In genomic region chr9:137411670-137412380, GRCh38 we compare ENCODE assay signal across 8 cellular contexts. TPM values are rescaled to one million over a fixed set of nuclear protein-coding genes. Genes with fewer than 3 reads are reported as not detected.
DNase-seq lines count a peak whose midpoint lies in the region; ATAC-seq, FAIRE-seq and TF ChIP-seq lines count a peak whose summit lies in the region.
"Had no signal": no experiment of that assay in that cellular context is flagged by ENCODE, and none has a peak within 500 bp of the region (broad histone marks: within the 10 kb centered on the region; RNA-seq: fewer than 3 reads in every experiment).

No MANE protein-coding gene starts in this region.

- peak overlapping the region; percentile 16; the same call in 1 of the 2 replicates for H3K4me3 ChIP-seq in K562
- H3K4me3 ChIP-seq in right lobe of liver, result no peak overlapping the region
- H3K4me3 ChIP-seq in tibial artery, result peak overlapping the region; percentile 3 to 7
- H3K4me3 ChIP-seq in hepatocyte, result no peak overlapping the region

- in situ Hi-C loops in K562 (cut with MboI), result no loop called here

- BruUV-seq in K562 (replicated peaks; lab: Mats Ljungman, UMichigan), result no TSS peak

- peaks cover 50% of the 10 kb centered on the region for H3K79me2 ChIP-seq in K562 (ENCODE audit: control insufficient read depth, insufficient read depth, low read length)
- H3K79me2 ChIP-seq in hepatocyte, result peaks cover 23% of the 10 kb centered on the region

- TF ChIP-seq RAD21 in K562 (CRISPR knock-in tag; conservative IDR thresholded peaks at IDR 0.05 in 1 of 2, IDR thresholded peaks at IDR 0.05 in 1 of 2), result no peak

- no peaks in the 10 kb centered on the region for H3K9me1 ChIP-seq in K562 (ENCODE audit: control insufficient read depth, insufficient read depth, low read length)

- TF ChIP-seq CTCF in K562 (IDR thresholded peaks at IDR 0.05 in 2 of 3, conservative IDR thresholded peaks at IDR 0.05 in 1 of 3; ENCODE audit: insufficient read depth in 2 of 3, low read depth in 1 of 3, low read length in 3 of 3) (no peak), right lobe of liver (IDR thresholded peaks at IDR 0.05) (no peak), tibial artery (IDR thresholded peaks at IDR 0.05) (no peak), hepatocyte (IDR thresholded peaks at IDR 0.05; ENCODE audit: poor library complexity) (no peak)

- peaks cover 20 to 71% of the 10 kb centered on the region in 2 experiments for H3K4me1 ChIP-seq in K562 (replicated peaks in 1 of 2; ENCODE audit: control insufficient read depth in 2 of 2, insufficient read depth in 2 of 2, low read length in 2 of 2)
- peaks cover 0 to 6% (median 2%) of the 10 kb centered on the region in 4 donors for H3K4me1 ChIP-seq in right lobe of liver
- H3K4me1 ChIP-seq in tibial artery, result peaks cover 0 to 65% (median 33%) of the 10 kb centered on the region in 4 donors
- H3K4me1 ChIP-seq in hepatocyte (ENCODE audit: insufficient read depth), result no peaks in the 10 kb centered on the region

- H3K36me3 ChIP-seq in K562 (ENCODE audit: control insufficient read depth, insufficient read depth, low read length) (no peaks in the 10 kb centered on the region; the same call in 2 of the 3 replicates), right lobe of liver (no peaks in the 10 kb centered on the region), tibial artery (no peaks in the 10 kb centered on the region), hepatocyte (replicated peaks; ENCODE audit: insufficient read depth, low read depth) (no peaks in the 10 kb centered on the region)

- H3K4me2 ChIP-seq in K562 (ENCODE audit: insufficient read depth, low read length) (peak overlapping the region; percentile 52), hepatocyte (no peak overlapping the region)

- H2AFZ ChIP-seq in K562 (ENCODE audit: low read depth, low read length) (peak overlapping the region; percentile 56), hepatocyte (no peak overlapping the region)

- POLR2A ChIA-PET in K562 (lab: Yijun Ruan, JAX), result interaction anchor here (1.0 to 2.0 kb wide), 2 partner anchors 11 to 134 kb away, joined by 3 to 8 read pairs; partner anchors contain the start of genes EXD3, NOXA1 and TOR4A

- TF ChIP-seq EP300 in K562 (IDR thresholded peaks at IDR 0.05; ENCODE audit: low read length), result no peak

- H3K9ac ChIP-seq in K562 (ENCODE audit: insufficient read depth in 1 of 2, low read depth in 2 of 2, low read length in 2 of 2), result peak overlapping the region; percentile 62 to 92; a peak in 3 of 4 replicates

- intact Hi-C loops in K562 (cut with micrococcal nuclease), result no loop called here
- intact Hi-C loops in right lobe of liver (cut with DNase I), result no loop called here
- intact Hi-C loops in tibial artery (cut with DNase I; ENCODE audit: low total_unique reads), result no loop called here

- H4K20me1 ChIP-seq in K562 (replicated peaks; ENCODE audit: control insufficient read depth, insufficient read depth, low read length) (no peaks in the 10 kb centered on the region), hepatocyte (ENCODE audit: insufficient read depth, poor library complexity, severe bottlenecking) (no peaks in the 10 kb centered on the region)

- peak overlapping the region; percentile 87 for H3K27ac ChIP-seq in K562 (ENCODE audit: extremely low read depth, low read depth, low read length)
- H3K27ac ChIP-seq in right lobe of liver, result peak overlapping the region; percentile 26 to 70 (median 29)
- H3K27ac ChIP-seq in tibial artery, result peak overlapping the region; percentile 23 to 71
- H3K27ac ChIP-seq in hepatocyte, result no peak overlapping the region
- H3K27ac ChIP-seq: VCaP had no signal

- H3K9me3 ChIP-seq in K562 (replicated peaks; ENCODE audit: control insufficient read depth, insufficient read depth, low read depth, low read length), result no peaks in the 10 kb centered on the region
- H3K9me3 ChIP-seq in right lobe of liver, result no peaks in the 10 kb centered on the region
- no peaks in the 10 kb centered on the region for H3K9me3 ChIP-seq in tibial artery
- no peaks in the 10 kb centered on the region for H3K9me3 ChIP-seq in hepatocyte (ENCODE audit: low read depth)

- peak; percentile 36 for ATAC-seq in GM21515 (IDR thresholded peaks at IDR 0.05; ENCODE audit: unreplicated experiment)
- peak; percentile 79 for ATAC-seq in K562
- ATAC-seq in right lobe of liver, result peak; percentile 44 to 62 (median 52)

- 15% methylated on average over 10 of the region's 29 CpGs for WGBS in K562 (ENCODE audit: insufficient coverage, low coverage, missing lambda C conversion rate)
- 47% methylated on average over 13 of the region's 29 CpGs for WGBS in right lobe of liver (ENCODE audit: insufficient coverage, low coverage, low lambda C conversion rate, missing lambda C conversion rate)
- 91% methylated on average over 16 of the region's 29 CpGs for WGBS in hepatocyte (ENCODE audit: low lambda C conversion rate, missing lambda C conversion rate)

- TF ChIP-seq POLR2A in K562 (conservative IDR thresholded peaks at IDR 0.05), result no peak
- TF ChIP-seq POLR2A in right lobe of liver (IDR thresholded peaks at IDR 0.05), result no peak

- DNase-seq in NCI-H460 (ENCODE audit: extremely low read depth, low read depth) (peak; percentile 69), K562 (ENCODE audit: extremely low read depth in 1 of 4, low spot score in 3 of 4) (peak; percentile 78 to 83 (median 80)), right lobe of liver (peak; percentile 61 to 81 (median 72)), tibial artery (peak; percentile 58 to 89), hepatocyte (ENCODE audit: low spot score) (no peak), amniotic stem cell (lab: John Stamatoyannopoulos, UW) (no peak)

- no peaks in the 10 kb centered on the region for H3K27me3 ChIP-seq in K562 (ENCODE audit: control insufficient read depth in 2 of 2, insufficient read depth in 2 of 2, low read length in 2 of 2)
- H3K27me3 ChIP-seq in right lobe of liver, result no peaks in the 10 kb centered on the region
- H3K27me3 ChIP-seq in tibial artery, result no peaks in the 10 kb centered on the region
- H3K27me3 ChIP-seq in hepatocyte, result no peaks in the 10 kb centered on the region

- H3K9me2 ChIP-seq in hepatocyte (replicated peaks; ENCODE audit: insufficient read depth), result no peaks in the 10 kb centered on the region

- FAIRE-seq in K562 (lab: Jason Lieb, UNC), result peak; percentile 79

- CTCF ChIA-PET in K562 (lab: Yijun Ruan, JAX; ENCODE audit: low intra/inter-chr PET ratio), result no interaction called here

RNA-seq across cellular contexts. Expression of gene EXD3, which starts 11.1 kb away (rescaled TPM):
- total RNA-seq in NCI-H460 (2014; rRNA removed; shearing (Covaris generic)), result 8.4 and 12.8 TPM in 2 replicates
- 53.6 and 67.3 TPM in 2 replicates for polyA plus RNA-seq in NCI-H460 (2014; cell fraction: nucleus; rRNA removed)
- total RNA-seq in K562 (2011; cell fraction: chromatin; rRNA removed; ENCODE audit: low replicate concordance), result 17.3 and 38.8 TPM in 2 replicates
- total RNA-seq in K562 (2011; cell fraction: nucleolus; rRNA removed), result 26.5 and 29.7 TPM in 2 replicates
- 17.2 and 17.5 TPM in 2 replicates for total RNA-seq in K562 (2011; cell fraction: nucleoplasm; rRNA removed)
- total RNA-seq in K562 (2014; rRNA removed), result 6.5 and 6.7 TPM in 2 replicates
- 1.3 and 1.5 TPM in 2 replicates for total RNA-seq in K562 (2014; rRNA removed; fragmentation: Illumina TruSeq; extraction: Trizol)
- total RNA-seq in K562 (2015; rRNA removed; fragmentation: Illumina TruSeq; extraction: Trizol), result 3.3 and 3.4 TPM in 2 replicates
- total RNA-seq in K562 (2021), result 11.7 and 12.5 TPM in 2 replicates
- 3.9 and 8.0 TPM in 2 replicates for polyA plus RNA-seq in K562 (2011; rRNA removed)
- 5.1 and 8.7 TPM in 2 replicates for polyA plus RNA-seq in K562 (2011; cell fraction: cytosol; rRNA removed)
- polyA plus RNA-seq in K562 (2011; cell fraction: nucleus; rRNA removed), result 60.2 and 73.6 TPM in 2 replicates
- polyA plus RNA-seq in K562 (2012), result 7.9 and 18.3 TPM in 2 replicates
- 5.6 and 8.5 TPM in 2 replicates for polyA plus RNA-seq in K562 (2014; fragmentation: Illumina TruSeq; extraction: Trizol)
- under 1 TPM; 0.29 to 0.35 TPM for polyA plus RNA-seq in K562 (2014; fragmentation: Nextera tagmentation; extraction: Ambion mirVana)
- 8.6 and 10.2 TPM in 2 replicates for polyA plus RNA-seq in K562 (2014; rRNA removed)
- 2.0 and 3.0 TPM in 2 replicates for polyA minus RNA-seq in K562 (2011; rRNA and poly(A)+ RNA removed)
- polyA minus RNA-seq in K562 (2011; cell fraction: cytosol; rRNA and poly(A)+ RNA removed), result 2.3 and 5.6 TPM in 2 replicates
- 6.2 and 8.9 TPM in 2 replicates for polyA minus RNA-seq in K562 (2011; cell fraction: nucleus; rRNA and poly(A)+ RNA removed)
- total RNA-seq in right lobe of liver, result 10 to 100 TPM in 3 of 6 experiments, 1 to 10 TPM in 3; 3.3 to 14.4 (median 10.6) TPM
- total RNA-seq in hepatocyte, result 7.3 and 11.8 TPM in 2 replicates
- polyA plus RNA-seq in hepatocyte, result 21.6 and 24.9 TPM in 2 replicates

RNA-seq across cellular contexts. Expression of gene NOXA1, which starts 11.4 kb away (rescaled TPM):
- total RNA-seq in NCI-H460 (2014; rRNA removed; shearing (Covaris generic)), result 0.92 and 2.0 TPM in 2 replicates
- 5.5 and 10.1 TPM in 2 replicates for polyA plus RNA-seq in NCI-H460 (2014; cell fraction: nucleus; rRNA removed)
- 0.25 and 0.97 TPM in 2 replicates for total RNA-seq in K562 (2011; cell fraction: chromatin; rRNA removed; ENCODE audit: low replicate concordance)
- total RNA-seq in K562 (2011; cell fraction: nucleolus; rRNA removed), result 1.6 and 1.8 TPM in 2 replicates
- 0.69 and 0.88 TPM in 2 replicates for total RNA-seq in K562 (2011; cell fraction: nucleoplasm; rRNA removed)
- 0.33 and 0.50 TPM in 2 replicates for total RNA-seq in K562 (2014; rRNA removed)
- not detected in 2 replicates for total RNA-seq in K562 (2014; rRNA removed; fragmentation: Illumina TruSeq; extraction: Trizol)
- total RNA-seq in K562 (2015; rRNA removed; fragmentation: Illumina TruSeq; extraction: Trizol), result 0.07 TPM in 1 of 2 replicates, not detected in the other
- total RNA-seq in K562 (2021), result 0.63 and 1.2 TPM in 2 replicates
- polyA plus RNA-seq in K562 (2011; rRNA removed), result 0.11 and 0.22 TPM in 2 replicates
- 0.13 and 0.36 TPM in 2 replicates for polyA plus RNA-seq in K562 (2011; cell fraction: cytosol; rRNA removed)
- polyA plus RNA-seq in K562 (2011; cell fraction: nucleus; rRNA removed), result 2.8 and 4.7 TPM in 2 replicates
- 0.34 and 2.4 TPM in 2 replicates for polyA plus RNA-seq in K562 (2012)
- not detected in 2 replicates for polyA plus RNA-seq in K562 (2014; fragmentation: Illumina TruSeq; extraction: Trizol)
- not detected for polyA plus RNA-seq in K562 (2014; fragmentation: Nextera tagmentation; extraction: Ambion mirVana)
- polyA plus RNA-seq in K562 (2014; rRNA removed), result 0.20 and 0.50 TPM in 2 replicates
- not detected in 2 replicates for polyA minus RNA-seq in K562 (2011; rRNA and poly(A)+ RNA removed)
- not detected in 2 replicates for polyA minus RNA-seq in K562 (2011; cell fraction: cytosol; rRNA and poly(A)+ RNA removed)
- polyA minus RNA-seq in K562 (2011; cell fraction: nucleus; rRNA and poly(A)+ RNA removed), result 0.81 and 1.00 TPM in 2 replicates
- 1 to 10 TPM; 4.7 to 8.0 (median 5.7) TPM for total RNA-seq in right lobe of liver
- 7.2 and 8.2 TPM in 2 replicates for total RNA-seq in hepatocyte
- 12.5 and 13.9 TPM in 2 replicates for polyA plus RNA-seq in hepatocyte

RNA-seq across cellular contexts. Expression of gene ENTPD8, which starts 29.3 kb away (rescaled TPM):
- total RNA-seq in NCI-H460 (2014; rRNA removed; shearing (Covaris generic)), result not detected in 2 replicates
- polyA plus RNA-seq in NCI-H460 (2014; cell fraction: nucleus; rRNA removed), result not detected in 2 replicates
- 0.23 and 0.67 TPM in 2 replicates for total RNA-seq in K562 (2011; cell fraction: chromatin; rRNA removed; ENCODE audit: low replicate concordance)
- total RNA-seq in K562 (2011; cell fraction: nucleolus; rRNA removed), result 0.50 and 0.53 TPM in 2 replicates
- total RNA-seq in K562 (2011; cell fraction: nucleoplasm; rRNA removed), result 0.22 TPM in 1 of 2 replicates, not detected in the other
- total RNA-seq in K562 (2014; rRNA removed), result 0.16 and 0.27 TPM in 2 replicates
- not detected in 2 replicates for total RNA-seq in K562 (2014; rRNA removed; fragmentation: Illumina TruSeq; extraction: Trizol)
- 0.08 TPM in 1 of 2 replicates, not detected in the other for total RNA-seq in K562 (2015; rRNA removed; fragmentation: Illumina TruSeq; extraction: Trizol)
- total RNA-seq in K562 (2021), result 0.13 and 0.18 TPM in 2 replicates
- 0.06 and 0.11 TPM in 2 replicates for polyA plus RNA-seq in K562 (2011; rRNA removed)
- polyA plus RNA-seq in K562 (2011; cell fraction: cytosol; rRNA removed), result 0.04 and 0.27 TPM in 2 replicates
- polyA plus RNA-seq in K562 (2011; cell fraction: nucleus; rRNA removed), result 0.63 and 1.0 TPM in 2 replicates
- 0.12 and 0.16 TPM in 2 replicates for polyA plus RNA-seq in K562 (2012)
- polyA plus RNA-seq in K562 (2014; fragmentation: Illumina TruSeq; extraction: Trizol), result 0.07 TPM in 1 of 2 replicates, not detected in the other
- polyA plus RNA-seq in K562 (2014; fragmentation: Nextera tagmentation; extraction: Ambion mirVana), result not detected
- 0.20 TPM in 1 of 2 replicates, not detected in the other for polyA plus RNA-seq in K562 (2014; rRNA removed)
- not detected in 2 replicates for polyA minus RNA-seq in K562 (2011; rRNA and poly(A)+ RNA removed)
- not detected in 2 replicates for polyA minus RNA-seq in K562 (2011; cell fraction: cytosol; rRNA and poly(A)+ RNA removed)
- 0.13 and 0.22 TPM in 2 replicates for polyA minus RNA-seq in K562 (2011; cell fraction: nucleus; rRNA and poly(A)+ RNA removed)
- total RNA-seq in right lobe of liver, result 10 to 100 TPM in 2 of 6 experiments, 1 to 10 TPM in 4; 3.3 to 11.5 (median 7.5) TPM
- total RNA-seq in hepatocyte, result 6.1 and 7.1 TPM in 2 replicates
- 14.2 and 16.5 TPM in 2 replicates for polyA plus RNA-seq in hepatocyte

RNA-seq across cellular contexts. Expression of gene NSMF, which starts 47.3 kb away (rescaled TPM):
- 34.9 and 36.8 TPM in 2 replicates for total RNA-seq in NCI-H460 (2014; rRNA removed; shearing (Covaris generic))
- polyA plus RNA-seq in NCI-H460 (2014; cell fraction: nucleus; rRNA removed), result 178 and 181 TPM in 2 replicates
- 47.6 and 128 TPM in 2 replicates for total RNA-seq in K562 (2011; cell fraction: chromatin; rRNA removed; ENCODE audit: low replicate concordance)
- total RNA-seq in K562 (2011; cell fraction: nucleolus; rRNA removed), result 87.2 and 93.1 TPM in 2 replicates
- total RNA-seq in K562 (2011; cell fraction: nucleoplasm; rRNA removed), result 47.3 and 58.7 TPM in 2 replicates
- total RNA-seq in K562 (2014; rRNA removed), result 49.2 and 60.0 TPM in 2 replicates
- total RNA-seq in K562 (2014; rRNA removed; fragmentation: Illumina TruSeq; extraction: Trizol), result 24.4 and 29.3 TPM in 2 replicates
- 28.2 and 29.1 TPM in 2 replicates for total RNA-seq in K562 (2015; rRNA removed; fragmentation: Illumina TruSeq; extraction: Trizol)
- total RNA-seq in K562 (2021), result 72.0 and 74.5 TPM in 2 replicates
- polyA plus RNA-seq in K562 (2011; rRNA removed), result 44.9 and 71.8 TPM in 2 replicates
- 59.2 and 114 TPM in 2 replicates for polyA plus RNA-seq in K562 (2011; cell fraction: cytosol; rRNA removed)
- 244 and 400 TPM in 2 replicates for polyA plus RNA-seq in K562 (2011; cell fraction: nucleus; rRNA removed)
- 38.5 and 48.2 TPM in 2 replicates for polyA plus RNA-seq in K562 (2012)
- polyA plus RNA-seq in K562 (2014; fragmentation: Illumina TruSeq; extraction: Trizol), result 26.4 and 44.1 TPM in 2 replicates
- under 1 TPM; 0.20 to 0.42 TPM for polyA plus RNA-seq in K562 (2014; fragmentation: Nextera tagmentation; extraction: Ambion mirVana)
- 76.3 and 82.7 TPM in 2 replicates for polyA plus RNA-seq in K562 (2014; rRNA removed)
- 25.2 and 31.9 TPM in 2 replicates for polyA minus RNA-seq in K562 (2011; rRNA and poly(A)+ RNA removed)
- polyA minus RNA-seq in K562 (2011; cell fraction: cytosol; rRNA and poly(A)+ RNA removed), result 37.7 and 44.3 TPM in 2 replicates
- polyA minus RNA-seq in K562 (2011; cell fraction: nucleus; rRNA and poly(A)+ RNA removed), result 47.9 and 59.5 TPM in 2 replicates
- 10 to 100 TPM; 15.6 to 55.4 (median 20.1) TPM for total RNA-seq in right lobe of liver
- 37.2 and 39.5 TPM in 2 replicates for total RNA-seq in hepatocyte
- 51.6 and 54.7 TPM in 2 replicates for polyA plus RNA-seq in hepatocyte

Comparison
In these comparisons a context has a peak if more than half of its experiments do, and no peak if none do; other contexts are left out.
1. DNase-seq: peak in NCI-H460 (single experiment), K562 (4 of 4), right lobe of liver (3 of 3) and tibial artery (2 of 2); none in hepatocyte (single experiment) and amniotic stem cell (single experiment).
2. H3K4me3 ChIP-seq: peak in K562 (single experiment) and tibial artery (2 of 2); none in right lobe of liver (0 of 3) and hepatocyte (single experiment).
3. Peak in every context shown above with its lines, with median percentiles within 50 percentile points of each other: ATAC-seq.